In the genomic region with DNA sequence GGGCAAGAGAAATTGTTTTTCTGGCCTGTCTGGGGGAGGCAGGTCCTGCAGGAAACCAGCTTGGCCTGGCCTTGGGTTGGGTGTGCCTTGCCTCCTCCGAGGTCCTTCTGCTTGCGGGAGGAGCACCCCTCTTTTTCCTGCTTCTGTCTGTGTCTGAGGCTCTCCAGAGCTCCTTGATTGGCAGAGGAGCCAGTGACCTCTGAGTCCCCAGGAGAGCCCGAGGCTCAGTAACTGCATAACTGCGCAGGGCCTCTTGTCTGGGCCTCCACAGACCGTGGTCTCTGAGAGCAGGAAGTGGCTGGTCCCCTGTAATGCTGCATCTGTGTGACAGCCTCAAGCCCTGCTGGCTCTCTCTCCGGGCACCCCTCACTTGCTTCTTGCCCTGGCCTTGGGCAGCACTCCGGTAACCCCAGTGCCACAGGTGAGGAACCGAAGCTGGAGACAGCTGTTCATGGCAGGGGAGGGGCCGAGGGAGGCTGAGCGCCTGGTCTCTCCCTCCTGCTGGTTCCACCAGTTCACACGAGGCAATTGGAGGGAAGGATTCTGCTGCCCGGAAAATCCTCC, we compare ENCODE assay signal across 8 cellular contexts. TPM values are rescaled to one million over a fixed set of nuclear protein-coding genes. Genes with fewer than 3 reads are reported as not detected.
DNase-seq lines count a peak whose midpoint lies in the region; ATAC-seq and TF ChIP-seq lines count a peak whose summit lies in the region.

No MANE protein-coding gene starts in this region.

- in situ Hi-C loops in gastrocnemius medialis (cut with MboI; ENCODE audit: low sequenced_read_pairs in 4 of 4) = no loop called here

- H3K9me3 ChIP-seq in SU-DHL-6 (ENCODE audit: insufficient read depth, low read length) (no peaks in the 10 kb centered on the region), fibroblast of lung (ENCODE audit: control insufficient read depth, insufficient read depth, low read depth, low read length) (no peaks in the 10 kb centered on the region), gastrocnemius medialis (no peaks in the 10 kb centered on the region)

- H3K4me1 ChIP-seq in fibroblast of lung (ENCODE audit: control insufficient read depth, extremely low read depth, insufficient read depth, low read length) = peaks cover 14% of the 10 kb centered on the region
- H3K4me1 ChIP-seq in gastrocnemius medialis = peaks cover 46 to 52% of the 10 kb centered on the region in 2 donors

- no peak overlapping the region for H2AFZ ChIP-seq in SU-DHL-6 (ENCODE audit: low read depth, low read length, severe bottlenecking)
- H2AFZ ChIP-seq in fibroblast of lung (ENCODE audit: low read length) = no peak overlapping the region

- peaks cover 2% of the 10 kb centered on the region; the same call in 1 of the 2 replicates for H3K36me3 ChIP-seq in H7 (replicated peaks; ENCODE audit: control insufficient read depth, insufficient read depth, low read length)
- no peaks in the 10 kb centered on the region for H3K36me3 ChIP-seq in SU-DHL-6 (ENCODE audit: low read length)
- peaks cover 4% of the 10 kb centered on the region for H3K36me3 ChIP-seq in fibroblast of lung (ENCODE audit: control insufficient read depth, insufficient read depth, low read length)
- no peaks in the 10 kb centered on the region for H3K36me3 ChIP-seq in gastrocnemius medialis

- H3K27ac ChIP-seq in SU-DHL-6 (ENCODE audit: low read depth, low read length) = peak overlapping the region; percentile 42
- peak overlapping the region; percentile 82 for H3K27ac ChIP-seq in fibroblast of lung (ENCODE audit: insufficient read depth, low read length)
- H3K27ac ChIP-seq in gastrocnemius medialis = peak overlapping the region; percentile 87 to 99 (median 92)

- H3K27me3 ChIP-seq in H7 (ENCODE audit: control insufficient read depth, insufficient read depth, low read length) (no peaks in the 10 kb centered on the region), SU-DHL-6 (ENCODE audit: low read length) (no peaks in the 10 kb centered on the region), fibroblast of lung (ENCODE audit: control insufficient read depth, insufficient read depth, low read length) (no peaks in the 10 kb centered on the region), gastrocnemius medialis (no peaks in the 10 kb centered on the region)

- DNase-seq in H7 (no peak), fibroblast of lung (ENCODE audit: low read depth in 2 of 2) (no peak), gastrocnemius medialis (no peak), glomerular visceral epithelial cell (ENCODE audit: extremely low spot score) (no peak), dermis blood vessel endothelial cell (no peak), NCI-H1048 (lab: John Stamatoyannopoulos, UW) (no peak)

- H3K79me2 ChIP-seq in SU-DHL-6 (ENCODE audit: insufficient read depth, low read length) (peaks cover 60% of the 10 kb centered on the region), fibroblast of lung (ENCODE audit: control insufficient read depth, insufficient read depth, low read length) (peaks cover 65% of the 10 kb centered on the region)

- TF ChIP-seq CTCF in SU-DHL-6 (IDR thresholded peaks at IDR 0.05; ENCODE audit: insufficient read depth, low read length, poor library complexity, severe bottlenecking) = no peak
- TF ChIP-seq CTCF in fibroblast of lung (conservative IDR thresholded peaks at IDR 0.05 in 1 of 2, IDR thresholded peaks at IDR 0.05 in 1 of 2; ENCODE audit: low read depth in 1 of 2, low read length in 2 of 2) = no peak
- TF ChIP-seq CTCF in gastrocnemius medialis (IDR thresholded peaks at IDR 0.05 in 4 of 5, conservative IDR thresholded peaks at IDR 0.05 in 1 of 5) = no peak

- intact Hi-C loops in gastrocnemius medialis (cut with DNase I; ENCODE audit: low total_unique reads) = no loop called here

- H3K9me2 ChIP-seq in SU-DHL-6 (replicated peaks; ENCODE audit: insufficient read depth, low read length) = no peaks in the 10 kb centered on the region

- H3K4me3 ChIP-seq in H7 (ENCODE audit: insufficient read depth, low read depth, low read length) = peak overlapping the region; percentile 76
- H3K4me3 ChIP-seq in SU-DHL-6 (ENCODE audit: insufficient read depth, low read length, poor library complexity, severe bottlenecking) = peak overlapping the region; percentile 64
- H3K4me3 ChIP-seq in fibroblast of lung (replicated peaks in 1 of 4; ENCODE audit: control extremely low read depth in 1 of 4, insufficient read depth in 1 of 4, low read depth in 3 of 4, low read length in 4 of 4) = peak overlapping the region; percentile 70 to 91 (median 82)
- peak overlapping the region; percentile 71 to 84 (median 74) for H3K4me3 ChIP-seq in gastrocnemius medialis

- H3K4me2 ChIP-seq in SU-DHL-6 (ENCODE audit: low read depth, low read length, poor library complexity, severe bottlenecking) (peak overlapping the region; percentile 60), fibroblast of lung (ENCODE audit: extremely low read depth, insufficient read depth, low read length) (peak overlapping the region; percentile 64)

- H3K9ac ChIP-seq in SU-DHL-6 (ENCODE audit: low read length) (peak overlapping the region; percentile 76), fibroblast of lung (ENCODE audit: insufficient read depth, low read length) (peak overlapping the region; percentile 84)

- no peak for TF ChIP-seq POLR2A in gastrocnemius medialis (IDR thresholded peaks at IDR 0.05)

- ATAC-seq in gastrocnemius medialis = no peak
- ATAC-seq in activated CD4-positive, CD25-positive, alpha-beta regulatory T cell treated with anti-CD3 and anti-CD28 coated beads, Interleukin-2, amount 50 U/mL, for 24 hours = no peak

- 0 out of 2 replicates have a peak, but pooled peaks cover 9% of the 10 kb centered on the region for H3F3A ChIP-seq in SU-DHL-6 (ENCODE audit: insufficient read depth)

- H4K20me1 ChIP-seq in SU-DHL-6 (ENCODE audit: low read depth, low read length) = no peaks in the 10 kb centered on the region; the same call in 1 of the 2 replicates
- H4K20me1 ChIP-seq in fibroblast of lung (ENCODE audit: control insufficient read depth, extremely low read depth, insufficient read depth, low read length) = no peaks in the 10 kb centered on the region

RNA-seq across cellular contexts. Expression of a gene that starts 1.6 kb away (rescaled TPM):
- 80.6 and 87.5 TPM in 2 replicates for total RNA-seq in H7 (2014; rRNA removed; shearing (Covaris generic))
- 16.4 and 21.3 TPM in 2 replicates for total RNA-seq in fibroblast of lung
- polyA plus RNA-seq in fibroblast of lung = 4.1 and 7.8 TPM in 2 replicates
- 11.5 and 21.2 TPM in 2 replicates for polyA plus RNA-seq in fibroblast of lung (2012)
- 9.6 and 15.3 TPM in 2 replicates for polyA minus RNA-seq in fibroblast of lung (ENCODE audit: low replicate concordance)
- total RNA-seq in gastrocnemius medialis = 10 to 100 TPM; 22.3 to 37.8 (median 27.4) TPM
- 50.5 and 83.4 TPM in 2 replicates for total RNA-seq in dermis blood vessel endothelial cell

RNA-seq across cellular contexts. Expression of a gene that starts 31.1 kb away (rescaled TPM):
- total RNA-seq in H7 (2014; rRNA removed; shearing (Covaris generic)) = 0.28 and 0.85 TPM in 2 replicates
- total RNA-seq in fibroblast of lung (not detected in 2 replicates), gastrocnemius medialis (not detected), dermis blood vessel endothelial cell (not detected in 2 replicates)
- polyA plus RNA-seq in fibroblast of lung = not detected in 2 replicates
- not detected in 2 replicates for polyA plus RNA-seq in fibroblast of lung (2012)
- polyA minus RNA-seq in fibroblast of lung (ENCODE audit: low replicate concordance) = not detected in 2 replicates

RNA-seq across cellular contexts. Expression of a gene that starts 37.7 kb away (rescaled TPM):
- 1.1 TPM in 2 replicates for total RNA-seq in H7 (2014; rRNA removed; shearing (Covaris generic))
- 2.1 and 3.3 TPM in 2 replicates for total RNA-seq in fibroblast of lung
- polyA plus RNA-seq in fibroblast of lung = 0.34 and 0.66 TPM in 2 replicates
- 1.0 and 1.5 TPM in 2 replicates for polyA plus RNA-seq in fibroblast of lung (2012)
- polyA minus RNA-seq in fibroblast of lung (ENCODE audit: low replicate concordance) = 0.30 and 0.63 TPM in 2 replicates
- under 1 TPM; 0.42 to 0.56 (median 0.48) TPM for total RNA-seq in gastrocnemius medialis
- total RNA-seq in dermis blood vessel endothelial cell = 1.9 and 2.7 TPM in 2 replicates

RNA-seq across cellular contexts. Expression of a gene that starts 40.7 kb away (rescaled TPM):
- total RNA-seq in H7 (2014; rRNA removed; shearing (Covaris generic)) = 42.2 and 44.6 TPM in 2 replicates
- 20.5 and 22.3 TPM in 2 replicates for total RNA-seq in fibroblast of lung
- polyA plus RNA-seq in fibroblast of lung = 11.2 and 13.0 TPM in 2 replicates
- polyA plus RNA-seq in fibroblast of lung (2012) = 14.7 and 21.0 TPM in 2 replicates
- 26.8 and 47.5 TPM in 2 replicates for polyA minus RNA-seq in fibroblast of lung (ENCODE audit: low replicate concordance)
- total RNA-seq in gastrocnemius medialis = 10 to 100 TPM; 22.2 to 47.3 (median 38.5) TPM
- total RNA-seq in dermis blood vessel endothelial cell = 25.4 and 32.2 TPM in 2 replicates
